19 cellular contexts compared by ENCODE assay signal in the genomic region with DNA sequence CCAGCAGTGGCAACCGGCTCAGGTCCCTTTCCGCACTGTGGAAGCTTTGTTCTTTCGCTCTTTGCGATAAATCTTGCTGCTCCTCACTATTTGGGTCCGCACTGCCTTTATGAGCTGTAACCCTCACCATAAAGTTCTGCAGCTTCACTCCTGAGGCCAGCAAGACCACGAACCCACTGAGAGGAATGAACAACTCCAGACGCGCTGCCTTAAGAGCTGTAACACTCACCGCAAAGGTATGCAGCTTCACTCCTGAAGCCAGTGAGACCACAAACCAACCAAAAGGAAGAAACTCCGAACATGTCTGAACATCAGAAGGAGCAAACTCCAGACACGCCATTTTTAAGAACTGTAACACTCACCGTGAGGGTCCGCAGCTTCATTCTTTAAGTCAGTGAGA.
"Had no signal": no experiment of that assay in that cellular context is flagged by ENCODE, and none has a peak within 500 bp of the region (broad histone marks: within the 10 kb centered on the region; RNA-seq: fewer than 3 reads in every experiment).

No MANE protein-coding gene starts in this region.

- DNase-seq: activated CD4-positive, alpha-beta T cell treated with anti-CD3 and anti-CD28 coated beads, Interleukin-2, amount 50 U/mL, for 48 hours; activated naive CD4-positive, alpha-beta T cell treated with anti-CD3 and anti-CD28 coated beads, Interleukin-2, amount 10 ng/mL, durations not matched to agents 7 days and 5 days; activated T-cell treated with anti-CD3 and anti-CD28 coated beads, Interleukin-2, amount 50 U/mL, for 1 hour; effector memory CD4-positive, alpha-beta T cell; foreskin melanocyte; heart left ventricle; occipital lobe; stimulated activated naive CD8-positive, alpha-beta T cell treated with anti-CD3 and anti-CD28 coated beads, Interleukin-15, amount 100 ng/mL, for 72 hours; T-helper 1 cell; T1000; upper lobe of right lung; WERI-Rb-1 had no signal

- H3K27me3 ChIP-seq: heart left ventricle, right atrium auricular region, upper lobe of right lung had no signal

- H3K4me3 ChIP-seq: heart left ventricle, right atrium auricular region, skin epidermis, thoracic aorta, upper lobe of right lung had no signal

- FAIRE-seq: keratinocyte had no signal

- H3K4me3 Mint-ChIP-seq: activated naive CD4-positive, alpha-beta T cell treated with anti-CD3 and anti-CD28 coated beads, Interleukin-2, amount 10 ng/mL, durations not matched to agents 7 days and 5 days; brain; nephron; stimulated activated naive CD8-positive, alpha-beta T cell treated with anti-CD3 and anti-CD28 coated beads, Interleukin-15, amount 100 ng/mL, for 72 hours had no signal

- H3K4me1 ChIP-seq: heart left ventricle, right atrium auricular region, upper lobe of right lung had no signal

- ATAC-seq: heart left ventricle; SK-N-SH treated with all-trans-retinoic acid at 6 μM for 48 hours; stimulated activated naive CD8-positive, alpha-beta T cell treated with anti-CD3 and anti-CD28 coated beads, Interleukin-15, amount 100 ng/mL, for 72 hours; upper lobe of right lung had no signal

- H3K4me1 Mint-ChIP-seq: activated naive CD4-positive, alpha-beta T cell treated with anti-CD3 and anti-CD28 coated beads, Interleukin-2, amount 10 ng/mL, durations not matched to agents 7 days and 5 days; brain; nephron had no signal

- H3K27ac ChIP-seq: heart left ventricle, right atrium auricular region, skin epidermis, thoracic aorta, upper lobe of right lung, WERI-Rb-1 had no signal

- H3K27me3 Mint-ChIP-seq: activated naive CD4-positive, alpha-beta T cell treated with anti-CD3 and anti-CD28 coated beads, Interleukin-2, amount 10 ng/mL, durations not matched to agents 7 days and 5 days; stimulated activated naive CD8-positive, alpha-beta T cell treated with anti-CD3 and anti-CD28 coated beads, Interleukin-15, amount 100 ng/mL, for 72 hours had no signal

- H3K36me3 ChIP-seq: heart left ventricle, right atrium auricular region, upper lobe of right lung, WERI-Rb-1 had no signal

- H3K27ac Mint-ChIP-seq: activated naive CD4-positive, alpha-beta T cell treated with anti-CD3 and anti-CD28 coated beads, Interleukin-2, amount 10 ng/mL, durations not matched to agents 7 days and 5 days; brain; nephron; stimulated activated naive CD8-positive, alpha-beta T cell treated with anti-CD3 and anti-CD28 coated beads, Interleukin-15, amount 100 ng/mL, for 72 hours had no signal
